Comparison of ENCODE assay signal across 8 cellular contexts in genomic region chr1:235093685-235094592, GRCh38. TPM values are rescaled to one million over a fixed set of nuclear protein-coding genes. Genes with fewer than 3 reads are reported as not detected.
DNase-seq lines count a peak whose midpoint lies in the region; ATAC-seq and TF ChIP-seq lines count a peak whose summit lies in the region.

No MANE protein-coding gene starts in this region.

- intact Hi-C loops in heart right ventricle (cut with DNase I): loop anchor here in 8 of 10 donors (2.0 to 10.0 kb wide), 8 partner anchors 321 to 979 kb away; no protein-coding TSS in a partner anchor

- TF ChIP-seq POLR2A in upper lobe of left lung (IDR thresholded peaks at IDR 0.05): no peak

- peaks cover 13% of the 10 kb centered on the region for H3K79me1 ChIP-seq in trophoblast cell (ENCODE audit: low read length)

- H2BK5ac ChIP-seq in trophoblast cell (ENCODE audit: low read depth, low read length, poor library complexity): no peak overlapping the region

- TF ChIP-seq CTCF in Loucy (conservative IDR thresholded peaks at IDR 0.05; ENCODE audit: low read length): peak; percentile 98
- TF ChIP-seq CTCF in heart right ventricle (IDR thresholded peaks at IDR 0.05): peak; percentile 86 to 94 (median 89)
- TF ChIP-seq CTCF in upper lobe of left lung (IDR thresholded peaks at IDR 0.05): peak; percentile 53 to 92 (median 82)

- H3K18ac ChIP-seq in trophoblast cell (ENCODE audit: low read length): no peak overlapping the region

- H3K27me3 ChIP-seq in Loucy (ENCODE audit: insufficient read depth, low read length, poor library complexity, severe bottlenecking): no peaks in the 10 kb centered on the region
- H3K27me3 ChIP-seq in heart right ventricle: no peaks in the 10 kb centered on the region
- no peaks in the 10 kb centered on the region for H3K27me3 ChIP-seq in trophoblast cell (ENCODE audit: insufficient read depth, low read length)
- H3K27me3 ChIP-seq in upper lobe of left lung: no peaks in the 10 kb centered on the region

- H3K79me2 ChIP-seq in Loucy (ENCODE audit: insufficient read depth, low read length) (no peaks in the 10 kb centered on the region), trophoblast cell (ENCODE audit: control insufficient read depth, insufficient read depth, low read length, poor library complexity) (no peaks in the 10 kb centered on the region)

- H4K91ac ChIP-seq in trophoblast cell (ENCODE audit: low read depth, low read length): no peak overlapping the region

- H4K12ac ChIP-seq in trophoblast cell (ENCODE audit: low read depth, low read length): no peak overlapping the region

- no peaks in the 10 kb centered on the region for H4K20me1 ChIP-seq in Loucy (ENCODE audit: insufficient read depth, low read length, poor library complexity, severe bottlenecking)

- no peak overlapping the region for H3K4ac ChIP-seq in trophoblast cell (ENCODE audit: low read depth, low read length)

- DNase-seq in AML-193 (lab: John Stamatoyannopoulos, UW): peak; percentile 56 to 74
- peak; percentile 88 for DNase-seq in SKM-1 treated with dmso at 0.1 percent for 144 hours (lab: John Stamatoyannopoulos, UW; ENCODE audit: unreplicated experiment)
- DNase-seq in activated naive CD4-positive, alpha-beta T cell treated with anti-CD3 and anti-CD28 coated beads, Interleukin-2, amount 50 U/mL, for 72 hours (ENCODE audit: low spot score in 2 of 2): peak; percentile 74 to 90
- DNase-seq in heart right ventricle: peak; percentile 73 to 80
- DNase-seq in trophoblast cell: peak; percentile 66 to 90
- peak; percentile 57 to 85 for DNase-seq in upper lobe of left lung

- no peak overlapping the region for H3K23ac ChIP-seq in trophoblast cell (ENCODE audit: low read length)

- H4K8ac ChIP-seq in trophoblast cell (ENCODE audit: low read depth, low read length): no peak overlapping the region

- peak overlapping the region; percentile 44 for H3K4me3 ChIP-seq in Loucy (ENCODE audit: low read length, poor library complexity, severe bottlenecking)
- H3K4me3 ChIP-seq in heart right ventricle: peak overlapping the region in 9 of 10 donors; percentile 11 to 50 (median 33)
- H3K4me3 ChIP-seq in trophoblast cell (ENCODE audit: low read depth, low read length): no peak overlapping the region
- H3K4me3 ChIP-seq in upper lobe of left lung: no peak overlapping the region

- no peak overlapping the region for H2AK5ac ChIP-seq in trophoblast cell (ENCODE audit: low read length)

- H3K4me2 ChIP-seq in Loucy (ENCODE audit: low read depth, low read length, poor library complexity, severe bottlenecking) (peak overlapping the region; percentile 59), trophoblast cell (ENCODE audit: low read length) (peak overlapping the region; percentile 46)

- H3K4me1 ChIP-seq in Loucy (ENCODE audit: insufficient read depth, low read length, poor library complexity, severe bottlenecking) (no peaks in the 10 kb centered on the region), heart right ventricle (peaks cover 3 to 15% (median 12%) of the 10 kb centered on the region in 9 donors), trophoblast cell (ENCODE audit: control insufficient read depth in 1 of 2, insufficient read depth in 2 of 2, low read length in 2 of 2) (peaks cover 13 to 14% of the 10 kb centered on the region in 2 experiments), upper lobe of left lung (peaks cover 4 to 12% (median 10%) of the 10 kb centered on the region in 4 donors)

- H2BK12ac ChIP-seq in trophoblast cell (ENCODE audit: low read length): no peak overlapping the region

- H3K27ac Mint-ChIP-seq in activated naive CD4-positive, alpha-beta T cell treated with anti-CD3 and anti-CD28 coated beads, Interleukin-2, amount 50 U/mL, for 72 hours: peak overlapping the region in 1 of 2 donors; percentile 24

- ATAC-seq in GM19455 (IDR thresholded peaks at IDR 0.05; ENCODE audit: unreplicated experiment): peak; percentile 77
- ATAC-seq in activated naive CD4-positive, alpha-beta T cell treated with anti-CD3 and anti-CD28 coated beads, Interleukin-2, amount 50 U/mL, for 72 hours: peak; percentile 83 to 94
- peak; percentile 62 to 88 (median 80) for ATAC-seq in heart right ventricle
- ATAC-seq in upper lobe of left lung (ENCODE audit: low FRiP score in 2 of 2): peak; percentile 86 to 93

- H3K9me3 ChIP-seq in Loucy (ENCODE audit: insufficient read depth, low read depth, low read length): no peaks in the 10 kb centered on the region
- H3K9me3 ChIP-seq in heart right ventricle: no peaks in the 10 kb centered on the region
- H3K9me3 ChIP-seq in trophoblast cell (ENCODE audit: insufficient read depth, low read depth, low read length): no peaks in the 10 kb centered on the region
- H3K9me3 ChIP-seq in upper lobe of left lung: no peaks in the 10 kb centered on the region

- no peak overlapping the region for H3K14ac ChIP-seq in trophoblast cell (ENCODE audit: low read length)

- H3K9ac ChIP-seq in Loucy (ENCODE audit: low read depth, low read length, poor library complexity, severe bottlenecking) (no peak overlapping the region), trophoblast cell (ENCODE audit: low read length) (no peak overlapping the region)

- no peaks in the 10 kb centered on the region for H3K9me3 Mint-ChIP-seq in activated naive CD4-positive, alpha-beta T cell treated with anti-CD3 and anti-CD28 coated beads, Interleukin-2, amount 50 U/mL, for 72 hours

- H3F3A ChIP-seq in Loucy (ENCODE audit: low read depth): no peaks in the 10 kb centered on the region

- H3K36me3 ChIP-seq in Loucy (ENCODE audit: insufficient read depth, low read length): no peaks in the 10 kb centered on the region
- H3K36me3 ChIP-seq in heart right ventricle: no peaks in the 10 kb centered on the region
- H3K36me3 ChIP-seq in trophoblast cell (ENCODE audit: control insufficient read depth in 1 of 2, insufficient read depth in 2 of 2, low read length in 2 of 2): no peaks in the 10 kb centered on the region
- no peaks in the 10 kb centered on the region for H3K36me3 ChIP-seq in upper lobe of left lung

- WGBS in heart right ventricle, 2 donors: 24 to 29% methylated on average over 24 of the region's 24 CpGs
- WGBS in trophoblast cell (ENCODE audit: extremely low coverage, insufficient coverage, insufficient read length): no CpG with 5 or more reads among the region's 24 CpGs
- WGBS in upper lobe of left lung, 2 donors: 31 to 35% methylated on average over 24 of the region's 24 CpGs

- H3K36me3 Mint-ChIP-seq in activated naive CD4-positive, alpha-beta T cell treated with anti-CD3 and anti-CD28 coated beads, Interleukin-2, amount 50 U/mL, for 72 hours: no peaks in the 10 kb centered on the region

- H3K27ac ChIP-seq in heart right ventricle (peak overlapping the region in 5 of 10 donors; percentile 24 to 67 (median 36)), trophoblast cell (ENCODE audit: low read depth, low read length) (no peak overlapping the region), upper lobe of left lung (no peak overlapping the region)

- no peak overlapping the region for H2BK120ac ChIP-seq in trophoblast cell (ENCODE audit: insufficient read depth, low read length, poor library complexity)

- H2AFZ ChIP-seq in Loucy (ENCODE audit: low read length): peak overlapping the region; percentile 85
- H2AFZ ChIP-seq in trophoblast cell (ENCODE audit: insufficient read depth, low read length, poor library complexity): no peak overlapping the region

- no peak for TF ChIP-seq EP300 in upper lobe of left lung (IDR thresholded peaks at IDR 0.05)

- H3K9me2 ChIP-seq in Loucy (replicated peaks; ENCODE audit: low read depth, low read length): no peaks in the 10 kb centered on the region

RNA-seq across cellular contexts. Expression of gene TOMM20, which starts 34.7 kb away (rescaled TPM):
- total RNA-seq in activated naive CD4-positive, alpha-beta T cell treated with anti-CD3 and anti-CD28 coated beads, Interleukin-2, amount 50 U/mL, for 72 hours: 100 to 1,000 TPM; 144 to 147 TPM
- 100 to 1,000 TPM in 3 of 10 donors, 10 to 100 TPM in 7; 85.0 to 113 (median 94.6) TPM for total RNA-seq in heart right ventricle
- 10 to 100 TPM; 40.0 to 54.4 TPM for polyA plus RNA-seq in heart right ventricle
- 92.6 and 96.4 TPM in 2 replicates for polyA plus RNA-seq in trophoblast cell (2013)
- 100 to 1,000 TPM in 2 of 6 donors, 10 to 100 TPM in 4; 37.6 to 124 (median 89.8) TPM for total RNA-seq in upper lobe of left lung

Comparison
In these comparisons a context has a peak if more than half of its experiments do, and no peak if none do; other contexts are left out.
1. H3K4me3 ChIP-seq: peak in Loucy (single experiment) and heart right ventricle (9 of 10); none in trophoblast cell (single experiment) and upper lobe of left lung (0 of 4).
2. Peak in every context shown above with its lines, with median percentiles within 50 percentile points of each other: DNase-seq, ATAC-seq and CTCF ChIP-seq.